In the genomic region with DNA sequence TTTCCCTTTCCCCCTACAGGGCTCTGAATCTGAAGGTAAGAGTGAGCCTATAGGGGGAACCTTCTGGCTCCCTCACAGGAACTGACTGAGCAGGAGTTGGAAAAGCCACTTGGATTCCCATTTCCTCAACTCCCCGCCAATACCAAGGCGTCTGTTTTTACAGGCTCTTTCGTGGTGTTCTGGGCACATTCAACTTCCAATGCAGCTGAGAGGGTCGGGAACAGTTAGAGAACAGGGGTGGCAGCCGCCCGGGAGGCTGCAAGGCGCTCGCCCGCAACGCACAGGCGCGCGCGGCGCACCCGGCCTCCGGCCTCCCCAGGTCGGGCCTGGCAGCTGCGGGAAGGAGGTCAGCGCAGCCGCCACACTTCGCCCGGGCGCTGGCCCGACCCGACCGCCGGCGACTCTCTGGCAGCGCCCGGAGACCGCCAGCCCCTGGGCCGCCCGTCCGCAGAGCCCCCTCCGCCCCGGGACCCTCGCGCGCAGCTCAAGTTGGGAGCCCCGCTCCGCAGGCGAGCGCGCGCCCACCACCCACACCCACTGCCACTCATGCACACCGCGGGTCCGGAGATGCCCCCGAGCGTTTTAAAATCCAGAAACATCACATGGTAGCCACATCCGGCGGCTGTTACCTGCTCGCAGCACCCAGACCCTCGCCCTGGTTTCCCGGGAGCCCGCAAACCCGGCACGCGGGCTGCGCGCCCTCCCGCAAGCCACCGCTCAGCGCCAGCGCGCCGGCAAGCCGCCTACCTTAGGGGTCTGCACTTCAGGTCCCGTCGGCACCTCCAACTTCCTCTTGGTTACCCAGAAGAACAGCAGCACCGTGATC, we compare ENCODE assay signal across 1 cellular context.
TF ChIP-seq lines count a peak whose summit lies in the region.

No MANE protein-coding gene starts in this region.

TF ChIP-seq in HepG2, 621 proteins besides CTCF, POLR2A, EP300 and RAD21 (continued from another document):
- TF ChIP-seq, protein P1, sequence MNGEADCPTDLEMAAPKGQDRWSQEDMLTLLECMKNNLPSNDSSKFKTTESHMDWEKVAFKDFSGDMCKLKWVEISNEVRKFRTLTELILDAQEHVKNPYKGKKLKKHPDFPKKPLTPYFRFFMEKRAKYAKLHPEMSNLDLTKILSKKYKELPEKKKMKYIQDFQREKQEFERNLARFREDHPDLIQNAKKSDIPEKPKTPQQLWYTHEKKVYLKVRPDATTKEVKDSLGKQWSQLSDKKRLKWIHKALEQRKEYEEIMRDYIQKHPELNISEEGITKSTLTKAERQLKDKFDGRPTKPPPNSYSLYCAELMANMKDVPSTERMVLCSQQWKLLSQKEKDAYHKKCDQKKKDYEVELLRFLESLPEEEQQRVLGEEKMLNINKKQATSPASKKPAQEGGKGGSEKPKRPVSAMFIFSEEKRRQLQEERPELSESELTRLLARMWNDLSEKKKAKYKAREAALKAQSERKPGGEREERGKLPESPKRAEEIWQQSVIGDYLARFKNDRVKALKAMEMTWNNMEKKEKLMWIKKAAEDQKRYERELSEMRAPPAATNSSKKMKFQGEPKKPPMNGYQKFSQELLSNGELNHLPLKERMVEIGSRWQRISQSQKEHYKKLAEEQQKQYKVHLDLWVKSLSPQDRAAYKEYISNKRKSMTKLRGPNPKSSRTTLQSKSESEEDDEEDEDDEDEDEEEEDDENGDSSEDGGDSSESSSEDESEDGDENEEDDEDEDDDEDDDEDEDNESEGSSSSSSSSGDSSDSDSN (CRISPR knock-in tag; IDR thresholded peaks at IDR 0.05) = no peak
- TF ChIP-seq, protein P2, sequence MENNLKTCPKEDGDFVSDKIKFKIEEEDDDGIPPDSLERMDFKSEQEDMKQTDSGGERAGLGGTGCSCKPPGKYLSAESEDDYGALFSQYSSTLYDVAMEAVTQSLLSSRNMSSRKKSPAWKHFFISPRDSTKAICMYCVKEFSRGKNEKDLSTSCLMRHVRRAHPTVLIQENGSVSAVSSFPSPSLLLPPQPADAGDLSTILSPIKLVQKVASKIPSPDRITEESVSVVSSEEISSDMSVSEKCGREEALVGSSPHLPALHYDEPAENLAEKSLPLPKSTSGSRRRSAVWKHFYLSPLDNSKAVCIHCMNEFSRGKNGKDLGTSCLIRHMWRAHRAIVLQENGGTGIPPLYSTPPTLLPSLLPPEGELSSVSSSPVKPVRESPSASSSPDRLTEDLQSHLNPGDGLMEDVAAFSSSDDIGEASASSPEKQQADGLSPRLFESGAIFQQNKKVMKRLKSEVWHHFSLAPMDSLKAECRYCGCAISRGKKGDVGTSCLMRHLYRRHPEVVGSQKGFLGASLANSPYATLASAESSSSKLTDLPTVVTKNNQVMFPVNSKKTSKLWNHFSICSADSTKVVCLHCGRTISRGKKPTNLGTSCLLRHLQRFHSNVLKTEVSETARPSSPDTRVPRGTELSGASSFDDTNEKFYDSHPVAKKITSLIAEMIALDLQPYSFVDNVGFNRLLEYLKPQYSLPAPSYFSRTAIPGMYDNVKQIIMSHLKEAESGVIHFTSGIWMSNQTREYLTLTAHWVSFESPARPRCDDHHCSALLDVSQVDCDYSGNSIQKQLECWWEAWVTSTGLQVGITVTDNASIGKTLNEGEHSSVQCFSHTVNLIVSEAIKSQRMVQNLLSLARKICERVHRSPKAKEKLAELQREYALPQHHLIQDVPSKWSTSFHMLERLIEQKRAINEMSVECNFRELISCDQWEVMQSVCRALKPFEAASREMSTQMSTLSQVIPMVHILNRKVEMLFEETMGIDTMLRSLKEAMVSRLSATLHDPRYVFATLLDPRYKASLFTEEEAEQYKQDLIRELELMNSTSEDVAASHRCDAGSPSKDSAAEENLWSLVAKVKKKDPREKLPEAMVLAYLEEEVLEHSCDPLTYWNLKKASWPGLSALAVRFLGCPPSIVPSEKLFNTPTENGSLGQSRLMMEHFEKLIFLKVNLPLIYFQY (CRISPR knock-in tag; IDR thresholded peaks at IDR 0.05; ENCODE audit: borderline replicate concordance) = no peak
- TF ChIP-seq RBM22 (optimal IDR thresholded peaks at IDR 0.05; ENCODE audit: low read length) (no peak), PCBP1 (IDR thresholded peaks at IDR 0.05; ENCODE audit: borderline replicate concordance, low read depth, low read length) (no peak), RFX1 (IDR thresholded peaks at IDR 0.05) (no peak), ZBTB38 (CRISPR knock-in tag; IDR thresholded peaks at IDR 0.05) (no peak), CAMTA2 (CRISPR knock-in tag; IDR thresholded peaks at IDR 0.05; ENCODE audit: borderline replicate concordance) (no peak), NFKBIZ (CRISPR knock-in tag; IDR thresholded peaks at IDR 0.05) (no peak), ZNF670 (CRISPR knock-in tag; IDR thresholded peaks at IDR 0.05; ENCODE audit: borderline replicate concordance) (no peak), ZNF12 (CRISPR knock-in tag; IDR thresholded peaks at IDR 0.05) (no peak), ZNF614 (CRISPR knock-in tag; IDR thresholded peaks at IDR 0.05; ENCODE audit: borderline replicate concordance) (no peak), TGIF2 (CRISPR knock-in tag; IDR thresholded peaks at IDR 0.05) (no peak), RFX5 (IDR thresholded peaks at IDR 0.05; ENCODE audit: low read depth, low read length) (no peak), MZF1 (CRISPR knock-in tag; IDR thresholded peaks at IDR 0.05; ENCODE audit: borderline replicate concordance) (no peak)
- TF ChIP-seq, protein P3, sequence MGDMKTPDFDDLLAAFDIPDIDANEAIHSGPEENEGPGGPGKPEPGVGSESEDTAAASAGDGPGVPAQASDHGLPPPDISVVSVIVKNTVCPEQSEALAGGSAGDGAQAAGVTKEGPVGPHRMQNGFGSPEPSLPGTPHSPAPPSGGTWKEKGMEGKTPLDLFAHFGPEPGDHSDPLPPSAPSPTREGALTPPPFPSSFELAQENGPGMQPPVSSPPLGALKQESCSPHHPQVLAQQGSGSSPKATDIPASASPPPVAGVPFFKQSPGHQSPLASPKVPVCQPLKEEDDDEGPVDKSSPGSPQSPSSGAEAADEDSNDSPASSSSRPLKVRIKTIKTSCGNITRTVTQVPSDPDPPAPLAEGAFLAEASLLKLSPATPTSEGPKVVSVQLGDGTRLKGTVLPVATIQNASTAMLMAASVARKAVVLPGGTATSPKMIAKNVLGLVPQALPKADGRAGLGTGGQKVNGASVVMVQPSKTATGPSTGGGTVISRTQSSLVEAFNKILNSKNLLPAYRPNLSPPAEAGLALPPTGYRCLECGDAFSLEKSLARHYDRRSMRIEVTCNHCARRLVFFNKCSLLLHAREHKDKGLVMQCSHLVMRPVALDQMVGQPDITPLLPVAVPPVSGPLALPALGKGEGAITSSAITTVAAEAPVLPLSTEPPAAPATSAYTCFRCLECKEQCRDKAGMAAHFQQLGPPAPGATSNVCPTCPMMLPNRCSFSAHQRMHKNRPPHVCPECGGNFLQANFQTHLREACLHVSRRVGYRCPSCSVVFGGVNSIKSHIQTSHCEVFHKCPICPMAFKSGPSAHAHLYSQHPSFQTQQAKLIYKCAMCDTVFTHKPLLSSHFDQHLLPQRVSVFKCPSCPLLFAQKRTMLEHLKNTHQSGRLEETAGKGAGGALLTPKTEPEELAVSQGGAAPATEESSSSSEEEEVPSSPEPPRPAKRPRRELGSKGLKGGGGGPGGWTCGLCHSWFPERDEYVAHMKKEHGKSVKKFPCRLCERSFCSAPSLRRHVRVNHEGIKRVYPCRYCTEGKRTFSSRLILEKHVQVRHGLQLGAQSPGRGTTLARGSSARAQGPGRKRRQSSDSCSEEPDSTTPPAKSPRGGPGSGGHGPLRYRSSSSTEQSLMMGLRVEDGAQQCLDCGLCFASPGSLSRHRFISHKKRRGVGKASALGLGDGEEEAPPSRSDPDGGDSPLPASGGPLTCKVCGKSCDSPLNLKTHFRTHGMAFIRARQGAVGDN (CRISPR knock-in tag; IDR thresholded peaks at IDR 0.05) = no peak
TF ChIP-seq in HepG2: peak in this region for 0.
